Comparison of ENCODE assay signal across 18 cellular contexts in the genomic region with DNA sequence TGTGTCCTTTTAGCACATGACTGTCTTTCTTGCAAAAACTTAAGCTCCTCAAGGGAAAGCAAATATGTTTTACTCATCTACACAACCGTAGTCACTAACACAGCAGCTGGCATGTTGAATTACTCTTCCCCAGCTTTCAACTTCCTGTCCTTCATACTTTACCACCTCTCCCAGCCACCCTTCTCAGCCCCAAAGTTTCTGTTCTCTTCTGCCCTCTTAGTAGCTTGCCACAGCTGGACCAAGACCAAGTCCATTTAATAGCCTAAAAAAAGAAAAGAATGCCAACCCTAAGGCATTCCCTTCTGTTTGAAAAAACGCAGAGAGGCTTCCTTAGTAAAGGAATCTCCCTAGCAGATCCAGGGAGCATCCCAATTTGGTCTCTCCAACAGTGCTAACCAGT. TPM values are rescaled to one million over a fixed set of nuclear protein-coding genes. Genes with fewer than 3 reads are reported as not detected.
DNase-seq lines count a peak whose midpoint lies in the region; ATAC-seq, FAIRE-seq and TF ChIP-seq lines count a peak whose summit lies in the region.
"Had no signal": no experiment of that assay in that cellular context is flagged by ENCODE, and none has a peak within 500 bp of the region (broad histone marks: within the 10 kb centered on the region; RNA-seq: fewer than 3 reads in every experiment).

No MANE protein-coding gene starts in this region.

- no peak for FAIRE-seq in urothelium cell line (lab: Jason Lieb, UNC)
- FAIRE-seq: D721Med, G401.6 had no signal

- TF ChIP-seq CTCF in HFFc6 (IDR thresholded peaks at IDR 0.05) (no peak), foreskin fibroblast (IDR thresholded peaks at IDR 0.05; ENCODE audit: low read depth, low read length) (no peak), mucosa of descending colon (IDR thresholded peaks at IDR 0.05) (no peak)

- peaks cover 1% of the 10 kb centered on the region; the same call in 1 of the 2 replicates for H3K27me3 Mint-ChIP-seq in HFFc6 (ENCODE audit: insufficient read depth)

- no peak overlapping the region for H3K4me3 Mint-ChIP-seq in HFFc6
- H3K4me3 Mint-ChIP-seq: CD8-positive, alpha-beta memory T cell had no signal

- no peaks in the 10 kb centered on the region for H3K36me3 ChIP-seq in mucosa of descending colon (ENCODE audit: low read depth)
- H3K36me3 ChIP-seq: BLaER1 treated with 17β-estradiol and CSF1 and Interleukin-3, amounts not matched to agents 10 nM and 100 nM had no signal

- peaks cover 42% of the 10 kb centered on the region for H3K4me1 Mint-ChIP-seq in HFFc6 (ENCODE audit: low read depth)
- H3K4me1 Mint-ChIP-seq: CD8-positive, alpha-beta memory T cell had no signal

- H3K4me3 ChIP-seq in foreskin fibroblast (ENCODE audit: low read depth in 1 of 2, low read length in 2 of 2) (no peak overlapping the region), mucosa of descending colon (no peak overlapping the region)
- H3K4me3 ChIP-seq: BLaER1 treated with 17β-estradiol and CSF1 and Interleukin-3, amounts not matched to agents 10 nM and 100 nM had no signal

- ATAC-seq in mucosa of descending colon = no peak

- peak overlapping the region; percentile 5 for H3K27ac Mint-ChIP-seq in HFFc6
- H3K27ac Mint-ChIP-seq: CD8-positive, alpha-beta memory T cell had no signal

- H3K4me1 ChIP-seq in mucosa of descending colon (ENCODE audit: low read depth) = no peaks in the 10 kb centered on the region

- DNase-seq in HFFc6 (no peak), astrocyte of the hippocampus (ENCODE audit: low read depth, low spot score) (peak; percentile 8), foreskin fibroblast (peak; percentile 44 to 53), urothelium cell line (ENCODE audit: low spot score) (no peak), mucosa of descending colon (no peak), cortex of kidney (lab: John Stamatoyannopoulos, UW) (no peak), activated gamma-delta T cell (lab: John Stamatoyannopoulos, UW) (no peak)
- DNase-seq: CD8-positive, alpha-beta memory T cell; DMS79; HCEC 1CT; NCI-H1417; NCI-H1930; NCI-H446; NK-92 treated with Interleukin-12 subunit alpha and Interleukin-12 subunit beta, amount 100 ng/mL, for 24 hours; OCI-M1 had no signal

- intact Hi-C loops in mucosa of descending colon (cut with DNase I, micrococcal nuclease) = no loop called here

- H3K9me3 ChIP-seq in mucosa of descending colon = no peaks in the 10 kb centered on the region
- H3K9me3 ChIP-seq: BLaER1 treated with 17β-estradiol and CSF1 and Interleukin-3, amounts not matched to agents 10 nM and 100 nM had no signal

- peaks cover 6% of the 10 kb centered on the region for H3K36me3 Mint-ChIP-seq in HFFc6 (ENCODE audit: low read depth)
- H3K36me3 Mint-ChIP-seq: CD8-positive, alpha-beta memory T cell had no signal

- no peaks in the 10 kb centered on the region for H3K9me3 Mint-ChIP-seq in HFFc6
- H3K9me3 Mint-ChIP-seq: CD8-positive, alpha-beta memory T cell had no signal

RNA-seq across cellular contexts. Expression of gene SRPX2, which starts 36.8 kb away (rescaled TPM):
- 10 to 100 TPM; 16.8 to 32.0 (median 23.7) TPM for total RNA-seq in HFFc6 (2021; fragmentation: NEBNext Ultra II Directional; extraction: Animal tissue kit (Norgen Biotek cat#: 25700))
- total RNA-seq in mucosa of descending colon = 10 to 100 TPM in 2 of 3 donors, 1 to 10 TPM in 1; 3.3 to 17.6 (median 13.9) TPM
- total RNA-seq: CD8-positive, alpha-beta memory T cell had no signal

RNA-seq across cellular contexts. Expression of gene TSPAN6, which starts 44.1 kb away (rescaled TPM):
- total RNA-seq in HFFc6 (2021; fragmentation: NEBNext Ultra II Directional; extraction: Animal tissue kit (Norgen Biotek cat#: 25700)) = 10 to 100 TPM; 14.5 to 20.7 (median 18.3) TPM
- 100 to 1,000 TPM in 2 of 3 donors, 10 to 100 TPM in 1; 63.0 to 132 (median 111) TPM for total RNA-seq in mucosa of descending colon

RNA-seq across cellular contexts. Expression of gene SYTL4, which starts 51.2 kb away (rescaled TPM):
- total RNA-seq in HFFc6 (2021; fragmentation: NEBNext Ultra II Directional; extraction: Animal tissue kit (Norgen Biotek cat#: 25700)) = 1 to 10 TPM; 5.5 to 9.2 (median 6.2) TPM
- 10 to 100 TPM; 35.7 to 47.1 (median 44.3) TPM for total RNA-seq in mucosa of descending colon
- total RNA-seq: CD8-positive, alpha-beta memory T cell had no signal

Comparison
In these comparisons a context has a peak if more than half of its experiments do, and no peak if none do; other contexts are left out.
1. DNase-seq: peak in astrocyte of the hippocampus (single experiment) and foreskin fibroblast (2 of 2); none in HFFc6 (single experiment), urothelium cell line (single experiment), mucosa of descending colon (0 of 3), cortex of kidney (single experiment) and activated gamma-delta T cell (single experiment).